ENCODE assay signal across 9 cellular contexts in genomic region chr3:10319804-10320203, GRCh38. TPM values are rescaled to one million over a fixed set of nuclear protein-coding genes. Genes with fewer than 3 reads are reported as not detected.
DNase-seq lines count a peak whose midpoint lies in the region; ATAC-seq and TF ChIP-seq lines count a peak whose summit lies in the region.
"Had no signal": no experiment of that assay in that cellular context is flagged by ENCODE, and none has a peak within 500 bp of the region (broad histone marks: within the 10 kb centered on the region; RNA-seq: fewer than 3 reads in every experiment).

No MANE protein-coding gene starts in this region.

- peaks cover 2% of the 10 kb centered on the region; the same call in 1 of the 2 replicates for H3K9me3 ChIP-seq in AG04450 (ENCODE audit: control insufficient read depth, insufficient read depth, low read length)
- no peaks in the 10 kb centered on the region for H3K9me3 ChIP-seq in Karpas-422 (ENCODE audit: low read length)
- H3K9me3 ChIP-seq in naive thymus-derived CD4-positive, alpha-beta T cell (ENCODE audit: control insufficient read depth in 2 of 3, low read length in 3 of 3): no peaks in the 10 kb centered on the region

- peak overlapping the region; percentile 95 for H3K4me3 ChIP-seq in AG04450 (ENCODE audit: low read depth, low read length)
- peak overlapping the region; percentile 80 for H3K4me3 ChIP-seq in Karpas-422 (ENCODE audit: low read length)
- H3K4me3 ChIP-seq in naive thymus-derived CD4-positive, alpha-beta T cell (ENCODE audit: low read length): peak overlapping the region; percentile 96

- H3K27me3 ChIP-seq in AG04450 (ENCODE audit: control insufficient read depth, insufficient read depth, low read length): peaks cover 6% of the 10 kb centered on the region
- H3K27me3 ChIP-seq in Karpas-422 (ENCODE audit: low read length): no peaks in the 10 kb centered on the region
- no peaks in the 10 kb centered on the region for H3K27me3 ChIP-seq in naive thymus-derived CD4-positive, alpha-beta T cell (ENCODE audit: control insufficient read depth in 2 of 2, insufficient read depth in 2 of 2, low read length in 2 of 2)

- H3K36me3 ChIP-seq in Karpas-422 (ENCODE audit: insufficient read depth, low read length): peaks cover 6% of the 10 kb centered on the region; the same call in 1 of the 2 replicates
- peaks cover under 1 to 41% (median 19%) of the 10 kb centered on the region in 3 experiments for H3K36me3 ChIP-seq in naive thymus-derived CD4-positive, alpha-beta T cell (ENCODE audit: control insufficient read depth in 2 of 3, insufficient read depth in 3 of 3, low read length in 3 of 3)

- DNase-seq in AG04450 (ENCODE audit: low read depth, low spot score): no peak
- DNase-seq in Karpas-422: no peak
- no peak for DNase-seq in naive thymus-derived CD4-positive, alpha-beta T cell
- DNase-seq in NCI-H748 (lab: John Stamatoyannopoulos, UW; ENCODE audit: unreplicated experiment): no peak
- no peak for DNase-seq in C1 segment of cervical spinal cord (lab: John Stamatoyannopoulos, UW)
- DNase-seq: NCI-H1105 had no signal

- H3K27me3 Mint-ChIP-seq in dendritic cell treated with granulocyte-macrophage colony-stimulating factor and Interleukin-4, amounts not matched to agents 40 ng/mL and 50 ng/mL, for 4 days: peaks cover 3% of the 10 kb centered on the region
- H3K27me3 Mint-ChIP-seq in naive thymus-derived CD4-positive, alpha-beta T cell: peaks cover 0 to 7% (median 0%) of the 10 kb centered on the region in 5 donors

- H3K79me2 ChIP-seq in Karpas-422 (ENCODE audit: low read length): peaks cover 30% of the 10 kb centered on the region

- intact Hi-C loops in dendritic cell treated with granulocyte-macrophage colony-stimulating factor and Interleukin-4, amounts not matched to agents 40 ng/mL and 50 ng/mL, for 4 days (cut with micrococcal nuclease): no loop called here
- intact Hi-C loops in naive thymus-derived CD4-positive, alpha-beta T cell (cut with micrococcal nuclease): loop anchor here (2.0 to 10.0 kb wide), 6 partner anchors 58 to 965 kb away; partner anchors contain the start of genes RPUSD3 (in 1 of the 2) and TATDN2 (in 1 of the 2)

- H3K4me1 Mint-ChIP-seq in dendritic cell treated with granulocyte-macrophage colony-stimulating factor and Interleukin-4, amounts not matched to agents 40 ng/mL and 50 ng/mL, for 4 days (ENCODE audit: low read depth): peaks cover 22% of the 10 kb centered on the region
- peaks cover 5 to 44% (median 30%) of the 10 kb centered on the region in 7 donors for H3K4me1 Mint-ChIP-seq in naive thymus-derived CD4-positive, alpha-beta T cell

- H3K9me2 ChIP-seq in Karpas-422 (replicated peaks; ENCODE audit: insufficient read depth, low read length): no peaks in the 10 kb centered on the region

- peak overlapping the region; percentile 86 for H3K4me3 Mint-ChIP-seq in dendritic cell treated with granulocyte-macrophage colony-stimulating factor and Interleukin-4, amounts not matched to agents 40 ng/mL and 50 ng/mL, for 4 days
- H3K4me3 Mint-ChIP-seq in naive thymus-derived CD4-positive, alpha-beta T cell: peak overlapping the region; percentile 85 to 97 (median 92)

- peaks cover 5% of the 10 kb centered on the region; the same call in 1 of the 2 replicates for H4K20me1 ChIP-seq in Karpas-422 (ENCODE audit: insufficient read depth, low read depth, low read length)

- H3K36me3 Mint-ChIP-seq in dendritic cell treated with granulocyte-macrophage colony-stimulating factor and Interleukin-4, amounts not matched to agents 40 ng/mL and 50 ng/mL, for 4 days (ENCODE audit: low read depth): peaks cover 53% of the 10 kb centered on the region
- H3K36me3 Mint-ChIP-seq in naive thymus-derived CD4-positive, alpha-beta T cell: peaks cover 0 to 10% (median 0%) of the 10 kb centered on the region in 5 donors

- CTCF ChIA-PET in AG04450 (lab: Charles Lee): no interaction called here
- CTCF ChIA-PET in naive thymus-derived CD4-positive, alpha-beta T cell (lab: Charles Lee): interaction anchor here (1.2 kb wide), 1 partner anchor 133 kb away, joined by 3 read pairs; no protein-coding TSS in a partner anchor

- H3K4me1 ChIP-seq in Karpas-422 (ENCODE audit: low read length): peaks cover 14% of the 10 kb centered on the region
- peaks cover 12 to 22% of the 10 kb centered on the region in 2 donors for H3K4me1 ChIP-seq in naive thymus-derived CD4-positive, alpha-beta T cell (ENCODE audit: control insufficient read depth in 2 of 2, insufficient read depth in 2 of 2, low read length in 2 of 2)

- H3K27ac ChIP-seq in AG04450 (ENCODE audit: low read depth, low read length) (no peak overlapping the region), Karpas-422 (ENCODE audit: low read length) (no peak overlapping the region)
- peak overlapping the region; percentile 94 for H3K27ac ChIP-seq in naive thymus-derived CD4-positive, alpha-beta T cell (ENCODE audit: low read depth, low read length)

- TF ChIP-seq CTCF in AG04450 (IDR thresholded peaks at IDR 0.05; ENCODE audit: low read depth, low read length): no peak

- peak overlapping the region; percentile 80 for H3K4me2 ChIP-seq in Karpas-422 (ENCODE audit: low read depth, low read length, poor library complexity, severe bottlenecking)

- no peaks in the 10 kb centered on the region for H3K9me3 Mint-ChIP-seq in dendritic cell treated with granulocyte-macrophage colony-stimulating factor and Interleukin-4, amounts not matched to agents 40 ng/mL and 50 ng/mL, for 4 days
- H3K9me3 Mint-ChIP-seq in naive thymus-derived CD4-positive, alpha-beta T cell: no peaks in the 10 kb centered on the region

- H3K9ac ChIP-seq in Karpas-422 (ENCODE audit: low read length): peak overlapping the region; percentile 78

- ATAC-seq in naive thymus-derived CD4-positive, alpha-beta T cell: no peak
- ATAC-seq in GM19023 (IDR thresholded peaks at IDR 0.05; ENCODE audit: unreplicated experiment) (no peak), GM21367 (IDR thresholded peaks at IDR 0.05; ENCODE audit: unreplicated experiment) (no peak)

- H3K27ac Mint-ChIP-seq in dendritic cell treated with granulocyte-macrophage colony-stimulating factor and Interleukin-4, amounts not matched to agents 40 ng/mL and 50 ng/mL, for 4 days: peak overlapping the region; percentile 92
- peak overlapping the region; percentile 84 to 98 (median 93) for H3K27ac Mint-ChIP-seq in naive thymus-derived CD4-positive, alpha-beta T cell

- no peak overlapping the region for H2AFZ ChIP-seq in Karpas-422 (ENCODE audit: low read length)

- POLR2A ChIA-PET in AG04450 (lab: Yijun Ruan, JAX): interaction anchor here (0.6 kb wide), 1 partner anchor 885 kb away, joined by 5 read pairs; no protein-coding TSS in a partner anchor
- POLR2A ChIA-PET in naive thymus-derived CD4-positive, alpha-beta T cell (lab: Charles Lee): interaction anchor here (1.0 to 3.2 kb wide), 5 partner anchors 14 to 429 kb away, joined by 3 to 21 read pairs (median 6); partner anchors contain the start of genes CRELD1 and TATDN2

RNA-seq across cellular contexts. Expression of gene SEC13, which starts 1.1 kb away (rescaled TPM):
- 195 and 268 TPM in 2 replicates for polyA plus RNA-seq in AG04450 (2011; rRNA removed)
- polyA minus RNA-seq in AG04450 (2011; rRNA and poly(A)+ RNA removed): 380 and 487 TPM in 2 replicates
- 48.6 and 77.1 TPM in 2 replicates for total RNA-seq in Karpas-422 (2014; rRNA removed; shearing (Covaris generic); ENCODE audit: low replicate concordance)
- total RNA-seq in naive thymus-derived CD4-positive, alpha-beta T cell: 10 to 100 TPM; 63.9 to 98.9 (median 71.0) TPM
- 100 to 1,000 TPM; 129 to 131 TPM for polyA plus RNA-seq in naive thymus-derived CD4-positive, alpha-beta T cell

RNA-seq across cellular contexts. Expression of gene GHRL, which starts 27.1 kb away (rescaled TPM):
- 0.10 TPM in 1 of 2 replicates, not detected in the other for polyA plus RNA-seq in AG04450 (2011; rRNA removed)
- polyA minus RNA-seq in AG04450 (2011; rRNA and poly(A)+ RNA removed): 0.17 and 0.41 TPM in 2 replicates
- 1.1 TPM in 1 of 2 replicates, not detected in the other for total RNA-seq in Karpas-422 (2014; rRNA removed; shearing (Covaris generic); ENCODE audit: low replicate concordance)
- 1 to 10 TPM in 4 of 5 experiments, under 1 TPM in 1; 0.35 to 3.8 (median 1.3) TPM for total RNA-seq in naive thymus-derived CD4-positive, alpha-beta T cell
- polyA plus RNA-seq in naive thymus-derived CD4-positive, alpha-beta T cell: under 1 TPM; 0.67 to 0.69 TPM
